In the genomic region with DNA sequence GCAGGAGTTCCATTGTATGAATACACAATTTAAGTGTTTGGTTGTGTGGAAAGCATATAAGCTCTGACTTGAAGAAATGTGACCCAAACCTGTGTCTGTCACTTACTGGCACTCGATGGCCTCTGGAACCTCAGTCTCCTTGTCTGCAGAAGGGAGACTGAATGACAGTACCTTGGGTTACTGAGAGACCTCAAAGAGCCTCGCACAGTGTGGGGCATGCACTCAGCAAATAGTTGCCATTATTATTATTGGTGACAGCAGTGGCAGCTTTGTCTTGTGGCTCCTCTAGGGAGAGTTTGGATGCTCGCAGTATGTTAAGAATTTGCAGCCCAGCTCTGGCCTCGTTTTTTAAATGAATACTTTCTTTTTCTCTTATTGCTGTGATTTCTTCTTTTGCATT, we compare ENCODE assay signal across 22 cellular contexts.
"Had no signal": no experiment of that assay in that cellular context is flagged by ENCODE, and none has a peak within 500 bp of the region (broad histone marks: within the 10 kb centered on the region; RNA-seq: fewer than 3 reads in every experiment).

No MANE protein-coding gene starts in this region.

- H3K27ac ChIP-seq: epithelial cell of prostate, esophagus squamous epithelium, neutrophil, psoas muscle, testis, transverse colon had no signal

- H3K9me3 Mint-ChIP-seq: central memory CD8-positive, alpha-beta T cell; natural killer cell treated with Interleukin-12 subunit alpha and Interleukin-12 subunit beta and Interleukin-15 and Interleukin-18, amount 100 ng/mL, for 72 hours; stimulated activated memory B cell treated with anti-CD40 and anti-IgM and Interleukin-4, amounts not matched to agents 10 μg/mL and 1 μg/mL and 100 μg/mL, for 72 hours; stimulated activated naive CD8-positive, alpha-beta T cell treated with anti-CD3 and anti-CD28 coated beads, Interleukin-15, amount 100 ng/mL, for 72 hours had no signal

- H3K9me3 ChIP-seq: esophagus squamous epithelium, gastroesophageal sphincter, neutrophil, psoas muscle, spleen, testis, transverse colon had no signal

- H3K36me3 Mint-ChIP-seq: natural killer cell treated with Interleukin-12 subunit alpha and Interleukin-12 subunit beta and Interleukin-15 and Interleukin-18, amount 100 ng/mL, for 72 hours had no signal

- H3K27ac Mint-ChIP-seq: natural killer cell treated with Interleukin-12 subunit alpha and Interleukin-12 subunit beta and Interleukin-15 and Interleukin-18, amount 100 ng/mL, for 72 hours; stimulated activated memory B cell treated with anti-CD40 and anti-IgM and Interleukin-4, amounts not matched to agents 10 μg/mL and 1 μg/mL and 100 μg/mL, for 72 hours; stimulated activated naive CD8-positive, alpha-beta T cell treated with anti-CD3 and anti-CD28 coated beads, Interleukin-15, amount 100 ng/mL, for 72 hours had no signal

- H3K27me3 ChIP-seq: esophagus squamous epithelium, gastroesophageal sphincter, neutrophil, spleen, testis, transverse colon had no signal

- H3K4me3 ChIP-seq: esophagus squamous epithelium, gastroesophageal sphincter, psoas muscle, spleen, testis, transverse colon had no signal

- H3K4me1 Mint-ChIP-seq: stimulated activated memory B cell treated with anti-CD40 and anti-IgM and Interleukin-4, amounts not matched to agents 10 μg/mL and 1 μg/mL and 100 μg/mL, for 72 hours had no signal

- H3K36me3 ChIP-seq: esophagus squamous epithelium, gastroesophageal sphincter, neutrophil, transverse colon had no signal

- H3K4me3 Mint-ChIP-seq: central memory CD8-positive, alpha-beta T cell; natural killer cell treated with Interleukin-12 subunit alpha and Interleukin-12 subunit beta and Interleukin-15 and Interleukin-18, amount 100 ng/mL, for 72 hours; stimulated activated memory B cell treated with anti-CD40 and anti-IgM and Interleukin-4, amounts not matched to agents 10 μg/mL and 1 μg/mL and 100 μg/mL, for 72 hours; stimulated activated naive CD8-positive, alpha-beta T cell treated with anti-CD3 and anti-CD28 coated beads, Interleukin-15, amount 100 ng/mL, for 72 hours had no signal

- DNase-seq: cortex of kidney; effector memory CD4-positive, alpha-beta T cell; esophagus squamous epithelium; foreskin fibroblast; glutamatergic neuron; mammary epithelial cell; midbrain; psoas muscle; retina; spleen; stimulated activated CD4-positive, alpha-beta T cell treated with anti-CD3 and anti-CD28 coated beads, Interleukin-15, amount 100 ng/mL, for 24 hours; stimulated activated CD4-positive, alpha-beta T cell treated with anti-CD3 and anti-CD28 coated beads, Interleukin-1b, Interleukin-23, amount 100 ng/mL, for 48 hours; stimulated activated CD4-positive, alpha-beta T cell treated with anti-CD3 and anti-CD28 coated beads, Interleukin-4, amount 100 ng/mL, for 24 hours; stimulated activated naive CD8-positive, alpha-beta T cell treated with anti-CD3 and anti-CD28 coated beads, Interleukin-15, amount 100 ng/mL, for 72 hours; testis; transverse colon had no signal

- ATAC-seq: gastroesophageal sphincter; natural killer cell treated with Interleukin-12 subunit alpha and Interleukin-12 subunit beta and Interleukin-15 and Interleukin-18, amount 100 ng/mL, for 72 hours; stimulated activated memory B cell treated with anti-CD40 and anti-IgM and Interleukin-4, amounts not matched to agents 10 μg/mL and 1 μg/mL and 100 μg/mL, for 72 hours; stimulated activated naive CD8-positive, alpha-beta T cell treated with anti-CD3 and anti-CD28 coated beads, Interleukin-15, amount 100 ng/mL, for 72 hours had no signal

- H3K27me3 Mint-ChIP-seq: central memory CD8-positive, alpha-beta T cell; natural killer cell treated with Interleukin-12 subunit alpha and Interleukin-12 subunit beta and Interleukin-15 and Interleukin-18, amount 100 ng/mL, for 72 hours; stimulated activated memory B cell treated with anti-CD40 and anti-IgM and Interleukin-4, amounts not matched to agents 10 μg/mL and 1 μg/mL and 100 μg/mL, for 72 hours; stimulated activated naive CD8-positive, alpha-beta T cell treated with anti-CD3 and anti-CD28 coated beads, Interleukin-15, amount 100 ng/mL, for 72 hours had no signal
